ENCODE assay signal across 33 cellular contexts in the genomic region with DNA sequence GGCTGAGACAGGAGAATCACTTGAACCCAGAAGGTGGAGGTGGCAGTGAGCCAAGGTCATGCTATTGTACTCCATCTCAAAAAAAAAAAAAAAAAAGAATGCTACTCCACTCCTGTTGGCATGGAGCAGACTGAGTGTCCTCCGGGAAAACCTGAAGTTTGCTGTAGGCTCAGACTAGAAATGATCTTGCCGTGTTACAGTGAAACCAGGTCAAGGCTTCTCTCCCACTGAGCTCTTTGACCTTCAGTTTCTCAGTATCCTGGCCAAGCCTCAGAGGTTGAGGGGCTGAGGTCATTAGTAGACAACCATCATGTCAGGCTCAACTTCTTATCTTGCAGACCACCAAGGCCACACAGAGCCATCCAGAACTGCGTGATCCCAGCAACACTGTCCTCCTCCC.
"Had no signal": no experiment of that assay in that cellular context is flagged by ENCODE, and none has a peak within 500 bp of the region (broad histone marks: within the 10 kb centered on the region; RNA-seq: fewer than 3 reads in every experiment).

No MANE protein-coding gene starts in this region.

- H3K4me1 Mint-ChIP-seq: activated CD8-positive, alpha-beta memory T cell treated with anti-CD3 and anti-CD28 coated beads, Interleukin-2, amount 10 ng/mL, durations not matched to agents 7 days and 5 days; activated naive CD8-positive, alpha-beta T cell treated with anti-CD3 and anti-CD28 coated beads, Interleukin-2, amount 50 U/mL, for 24 hours had no signal

- H3K4me3 ChIP-seq: cardiac muscle cell had no signal

- H3K4me3 Mint-ChIP-seq: activated CD4-positive, alpha-beta memory T cell treated with anti-CD3 and anti-CD28 coated beads, Interleukin-2, amount 10 ng/mL, durations not matched to agents 7 days and 5 days; activated CD8-positive, alpha-beta memory T cell treated with anti-CD3 and anti-CD28 coated beads, Interleukin-2, amount 10 ng/mL, durations not matched to agents 7 days and 5 days; activated naive CD4-positive, alpha-beta T cell treated with anti-CD3 and anti-CD28 coated beads, Interleukin-2, amount 10 ng/mL, durations not matched to agents 7 days and 5 days; activated naive CD8-positive, alpha-beta T cell; activated naive CD8-positive, alpha-beta T cell treated with anti-CD3 and anti-CD28 coated beads, Interleukin-2, amount 50 U/mL, for 24 hours had no signal

- DNase-seq: activated CD4-positive, alpha-beta memory T cell treated with anti-CD3 and anti-CD28 coated beads, Interleukin-2, amount 10 ng/mL, durations not matched to agents 7 days and 5 days; activated CD4-positive, alpha-beta T cell treated with anti-CD3 and anti-CD28 coated beads for 1 hour; activated CD4-positive, alpha-beta T cell treated with anti-CD3 and anti-CD28 coated beads for 48 hours; activated CD4-positive, CD25-positive, alpha-beta regulatory T cell; activated CD8-positive, alpha-beta memory T cell treated with anti-CD3 and anti-CD28 coated beads for 24 hours; activated CD8-positive, alpha-beta memory T cell treated with anti-CD3 and anti-CD28 coated beads, Interleukin-2, amount 10 ng/mL, durations not matched to agents 7 days and 5 days; activated CD8-positive, alpha-beta memory T cell treated with anti-CD3 and anti-CD28 coated beads, Interleukin-2, amount 50 U/mL, for 48 hours; activated effector memory CD4-positive, alpha-beta T cell treated with Interleukin-2 at 50 U/mL for 16 hours; activated naive CD4-positive, alpha-beta T cell treated with anti-CD3 and anti-CD28 coated beads, Interleukin-2, amount 10 ng/mL, durations not matched to agents 7 days and 5 days; activated naive CD8-positive, alpha-beta T cell treated with anti-CD3 and anti-CD28 coated beads, Interleukin-2, amount 50 U/mL, for 24 hours; activated T-cell treated with anti-CD3 and anti-CD28 coated beads, Interleukin-2, amount 50 U/mL, for 48 hours; amniotic stem cell; aorta; Karpas-422; KBM-7; NCI-H1092; NCI-H1436 treated with DMSO at 0.1 percent for 48 hours; NCI-H187; NCI-H2029 treated with DMSO at 0.1 percent for 48 hours; NCI-H2107; NCI-H2171; NCI-H510A; NCI-H526; NCI-H748 treated with DMSO at 0.1 percent for 48 hours; OCI-M1; Right ventricle myocardium superior; SW 1271; T-helper 1 cell; T-helper 2 cell; T-helper 9 cell; WERI-Rb-1 had no signal

- H3K27me3 ChIP-seq: cardiac muscle cell had no signal

- H3K27ac ChIP-seq: cardiac muscle cell, WERI-Rb-1 had no signal

- H3K9me3 Mint-ChIP-seq: activated CD4-positive, alpha-beta memory T cell treated with anti-CD3 and anti-CD28 coated beads, Interleukin-2, amount 10 ng/mL, durations not matched to agents 7 days and 5 days; activated naive CD8-positive, alpha-beta T cell treated with anti-CD3 and anti-CD28 coated beads, Interleukin-2, amount 50 U/mL, for 24 hours had no signal

- H3K36me3 Mint-ChIP-seq: activated CD8-positive, alpha-beta memory T cell treated with anti-CD3 and anti-CD28 coated beads, Interleukin-2, amount 10 ng/mL, durations not matched to agents 7 days and 5 days; activated naive CD4-positive, alpha-beta T cell treated with anti-CD3 and anti-CD28 coated beads, Interleukin-2, amount 10 ng/mL, durations not matched to agents 7 days and 5 days; activated naive CD8-positive, alpha-beta T cell had no signal

- H3K27ac Mint-ChIP-seq: activated CD4-positive, alpha-beta memory T cell treated with anti-CD3 and anti-CD28 coated beads, Interleukin-2, amount 10 ng/mL, durations not matched to agents 7 days and 5 days; activated CD8-positive, alpha-beta memory T cell treated with anti-CD3 and anti-CD28 coated beads, Interleukin-2, amount 10 ng/mL, durations not matched to agents 7 days and 5 days; activated naive CD4-positive, alpha-beta T cell treated with anti-CD3 and anti-CD28 coated beads, Interleukin-2, amount 10 ng/mL, durations not matched to agents 7 days and 5 days; activated naive CD8-positive, alpha-beta T cell; activated naive CD8-positive, alpha-beta T cell treated with anti-CD3 and anti-CD28 coated beads, Interleukin-2, amount 50 U/mL, for 24 hours had no signal

- ATAC-seq: activated CD8-positive, alpha-beta memory T cell treated with anti-CD3 and anti-CD28 coated beads, Interleukin-2, amount 10 ng/mL, durations not matched to agents 7 days and 5 days; activated naive CD8-positive, alpha-beta T cell treated with anti-CD3 and anti-CD28 coated beads, Interleukin-2, amount 50 U/mL, for 24 hours had no signal

- H3K36me3 ChIP-seq: cardiac muscle cell, WERI-Rb-1 had no signal
